ENCODE assay signal across 20 cellular contexts in the genomic region with DNA sequence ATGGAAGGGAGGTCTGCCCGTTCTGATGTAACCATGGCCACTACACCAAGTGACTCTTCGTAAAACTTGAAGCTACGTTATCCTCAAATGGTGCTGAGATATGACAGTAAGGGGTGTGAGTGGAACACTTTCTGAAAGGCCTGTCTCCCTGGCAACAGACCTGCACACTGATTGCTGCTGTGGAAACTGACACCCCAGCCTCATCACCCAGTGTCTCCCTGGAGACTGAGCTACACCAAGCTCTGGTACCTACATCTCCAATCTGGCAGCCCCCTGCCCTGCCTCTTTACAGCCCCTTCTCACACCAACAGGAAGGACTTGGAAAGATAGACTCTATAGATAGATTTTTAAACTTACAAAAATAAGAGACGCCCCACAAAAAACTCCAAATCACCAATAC. TPM values are rescaled to one million over a fixed set of nuclear protein-coding genes. Genes with fewer than 3 reads are reported as not detected.
"Had no signal": no experiment of that assay in that cellular context is flagged by ENCODE, and none has a peak within 500 bp of the region (broad histone marks: within the 10 kb centered on the region; RNA-seq: fewer than 3 reads in every experiment).

No MANE protein-coding gene starts in this region.

- H3K9me3 Mint-ChIP-seq: activated B cell treated with CpG ODN at 0.5 μM for 24 hours; central memory CD8-positive, alpha-beta T cell; effector memory CD8-positive, alpha-beta T cell; nephron; stimulated activated memory B cell treated with anti-CD40 and anti-IgM and Interleukin-4, amounts not matched to agents 10 μg/mL and 1 μg/mL and 100 μg/mL, for 72 hours had no signal

- H3K4me3 ChIP-seq: body of pancreas, gastrocnemius medialis, heart right ventricle, smooth muscle cell, transverse colon had no signal

- H3K4me3 Mint-ChIP-seq: activated B cell treated with CpG ODN at 0.5 μM for 24 hours; central memory CD8-positive, alpha-beta T cell; effector memory CD8-positive, alpha-beta T cell; nephron; stimulated activated memory B cell treated with anti-CD40 and anti-IgM and Interleukin-4, amounts not matched to agents 10 μg/mL and 1 μg/mL and 100 μg/mL, for 72 hours; T-helper 17 cell had no signal

- H3K4me2 ChIP-seq: smooth muscle cell had no signal

- H3K9me3 ChIP-seq: body of pancreas, gastrocnemius medialis, heart right ventricle, transverse colon had no signal

- DNase-seq: activated B cell treated with CpG ODN at 0.5 μM for 24 hours; activated CD4-positive, alpha-beta T cell treated with anti-CD3 and anti-CD28 coated beads, Interleukin-2, amount 50 U/mL, for 1 hour; activated naive CD4-positive, alpha-beta T cell treated with Interleukin-2 at 50 U/mL for 16 hours; activated T-cell treated with anti-CD3 and anti-CD28 coated beads, Interleukin-2, amount 50 U/mL, for 48 hours; amniotic stem cell; effector memory CD8-positive, alpha-beta T cell; heart right ventricle; mesenchymal stem cell; T-helper 17 cell had no signal

- H3K27ac ChIP-seq: body of pancreas, epithelial cell of prostate, gastrocnemius medialis, transverse colon had no signal

- FAIRE-seq: islet of Langerhans, TTC549 had no signal

- H3K27ac Mint-ChIP-seq: nephron; stimulated activated memory B cell treated with anti-CD40 and anti-IgM and Interleukin-4, amounts not matched to agents 10 μg/mL and 1 μg/mL and 100 μg/mL, for 72 hours had no signal

- H3K27me3 Mint-ChIP-seq: activated B cell treated with CpG ODN at 0.5 μM for 24 hours; central memory CD8-positive, alpha-beta T cell; effector memory CD8-positive, alpha-beta T cell; stimulated activated memory B cell treated with anti-CD40 and anti-IgM and Interleukin-4, amounts not matched to agents 10 μg/mL and 1 μg/mL and 100 μg/mL, for 72 hours; T-helper 17 cell had no signal

- ATAC-seq: body of pancreas; effector memory CD8-positive, alpha-beta T cell; stimulated activated memory B cell treated with anti-CD40 and anti-IgM and Interleukin-4, amounts not matched to agents 10 μg/mL and 1 μg/mL and 100 μg/mL, for 72 hours; T-helper 17 cell had no signal

- H3K27me3 ChIP-seq: body of pancreas, gastrocnemius medialis, heart right ventricle, transverse colon had no signal

RNA-seq across cellular contexts. Expression of a gene that starts 13.2 kb away (rescaled TPM):
- total RNA-seq: left lobe of liver had no signal

RNA-seq across cellular contexts. Expression of a gene that starts 37.7 kb away (rescaled TPM):
- total RNA-seq: smooth muscle cell had no signal
- polyA plus RNA-seq: smooth muscle cell had no signal
